ENCODE assay signal across 27 cellular contexts in genomic region chr10:61153766-61154165, GRCh38.
DNase-seq lines count a peak whose midpoint lies in the region; ATAC-seq and TF ChIP-seq lines count a peak whose summit lies in the region.
"Had no signal": no experiment of that assay in that cellular context is flagged by ENCODE, and none has a peak within 500 bp of the region (broad histone marks: within the 10 kb centered on the region; RNA-seq: fewer than 3 reads in every experiment).

No MANE protein-coding gene starts in this region.

- H2AFZ ChIP-seq in fibroblast of lung (ENCODE audit: low read length) (no peak overlapping the region), osteoblast (ENCODE audit: low read length) (no peak overlapping the region)
- H2AFZ ChIP-seq: neural progenitor cell had no signal

- H3K4me2 ChIP-seq in fibroblast of lung (ENCODE audit: extremely low read depth, insufficient read depth, low read length) (no peak overlapping the region), osteoblast (ENCODE audit: insufficient read depth, low read length) (peak overlapping the region; percentile 12)
- H3K4me2 ChIP-seq: BLaER1, neural progenitor cell had no signal

- H3K27ac ChIP-seq in fibroblast of lung (ENCODE audit: insufficient read depth, low read length) (no peak overlapping the region), osteoblast (ENCODE audit: low read depth, low read length) (no peak overlapping the region), gastrocnemius medialis (no peak overlapping the region)
- H3K27ac ChIP-seq: adrenal gland, BLaER1, left lung, neural progenitor cell, tibial artery had no signal

- H3K9ac ChIP-seq in fibroblast of lung (ENCODE audit: insufficient read depth, low read length), result no peak overlapping the region
- H3K9ac ChIP-seq: BLaER1, neural progenitor cell had no signal

- H3K79me2 ChIP-seq in fibroblast of lung (ENCODE audit: control insufficient read depth, insufficient read depth, low read length), result no peaks in the 10 kb centered on the region
- no peaks in the 10 kb centered on the region for H3K79me2 ChIP-seq in osteoblast (ENCODE audit: insufficient read depth, low read length)

- H3K4me1 ChIP-seq in fibroblast of lung (ENCODE audit: control insufficient read depth, extremely low read depth, insufficient read depth, low read length) (no peaks in the 10 kb centered on the region), osteoblast (ENCODE audit: insufficient read depth, low read length) (peaks cover 5% of the 10 kb centered on the region), gastrocnemius medialis (peaks cover 0 to 8% of the 10 kb centered on the region in 2 donors)
- H3K4me1 ChIP-seq: adrenal gland, BLaER1, HAP-1, left lung, neural progenitor cell had no signal

- H3K4me3 ChIP-seq in fibroblast of lung (replicated peaks in 1 of 4; ENCODE audit: control extremely low read depth in 1 of 4, insufficient read depth in 1 of 4, low read depth in 3 of 4, low read length in 4 of 4) (no peak overlapping the region), osteoblast (ENCODE audit: insufficient read depth, low read length) (no peak overlapping the region), gastrocnemius medialis (no peak overlapping the region)
- H3K4me3 ChIP-seq: adrenal gland, BLaER1, HAP-1, left lung, neural progenitor cell, tibial artery had no signal

- peak; percentile 53 for DNase-seq in KBM-7
- DNase-seq in RPMI8226, result peak; percentile 10
- peak; percentile 56 for DNase-seq in fibroblast of lung (ENCODE audit: low read depth in 2 of 2)
- DNase-seq in osteoblast (ENCODE audit: insufficient read length, low spot score, missing footprints), result no peak
- no peak for DNase-seq in pons (ENCODE audit: low spot score)
- no peak for DNase-seq in gastrocnemius medialis
- DNase-seq: activated CD4-positive, alpha-beta memory T cell treated with anti-CD3 and anti-CD28 coated beads for 36 hours; activated naive CD4-positive, alpha-beta T cell; activated T-cell treated with anti-CD3 and anti-CD28 coated beads, Interleukin-2, amount 50 U/mL, for 72 hours; adrenal gland; DMS153; glutamatergic neuron; Karpas-422; left lung; NCI-H146; NCI-H510A; Right ventricle myocardium superior; stimulated activated CD4-positive, alpha-beta T cell treated with anti-CD3 and anti-CD28 coated beads, Interleukin-4, amount 100 ng/mL, for 1 hour; T-helper 17 cell; tibial artery had no signal

- H3K27me3 ChIP-seq in fibroblast of lung (ENCODE audit: control insufficient read depth, insufficient read depth, low read length), result no peaks in the 10 kb centered on the region
- no peaks in the 10 kb centered on the region for H3K27me3 ChIP-seq in osteoblast (ENCODE audit: insufficient read depth, low read length)
- no peaks in the 10 kb centered on the region for H3K27me3 ChIP-seq in gastrocnemius medialis
- H3K27me3 ChIP-seq: adrenal gland, BLaER1, left lung, neural progenitor cell, tibial artery had no signal

- ATAC-seq in GM19351 (IDR thresholded peaks at IDR 0.05; ENCODE audit: unreplicated experiment), result no peak
- no peak for ATAC-seq in gastrocnemius medialis
- ATAC-seq: activated CD4-positive, CD25-positive, alpha-beta regulatory T cell treated with anti-CD3 and anti-CD28 coated beads, Interleukin-2, amount 50 U/mL, for 24 hours; activated T-cell treated with anti-CD3 and anti-CD28 coated beads, Interleukin-2, amount 50 U/mL, for 72 hours; left lung; sciatic nerve; SK-N-SH treated with all-trans-retinoic acid at 6 μM for 48 hours; T-helper 17 cell had no signal

- TF ChIP-seq POLR2A in gastrocnemius medialis (IDR thresholded peaks at IDR 0.05), result no peak

- H4K20me1 ChIP-seq in fibroblast of lung (ENCODE audit: control insufficient read depth, extremely low read depth, insufficient read depth, low read length) (no peaks in the 10 kb centered on the region), osteoblast (ENCODE audit: insufficient read depth, low read length) (no peaks in the 10 kb centered on the region)
- H4K20me1 ChIP-seq: BLaER1 had no signal

- in situ Hi-C loops in KBM-7 (cut with MboI; ENCODE audit: low pct_unique_long_range_greater_than_20kb, low sequenced_read_pairs), result no loop called here
- in situ Hi-C loops in gastrocnemius medialis (cut with MboI; ENCODE audit: low sequenced_read_pairs in 4 of 4), result no loop called here

- H3K36me3 ChIP-seq in fibroblast of lung (ENCODE audit: control insufficient read depth, insufficient read depth, low read length), result no peaks in the 10 kb centered on the region
- H3K36me3 ChIP-seq in osteoblast (ENCODE audit: insufficient read depth, low read length), result no peaks in the 10 kb centered on the region
- no peaks in the 10 kb centered on the region for H3K36me3 ChIP-seq in gastrocnemius medialis
- H3K36me3 ChIP-seq: adrenal gland, BLaER1, HAP-1, left lung, neural progenitor cell, tibial artery had no signal

- no peaks in the 10 kb centered on the region for H3K9me3 ChIP-seq in fibroblast of lung (ENCODE audit: control insufficient read depth, insufficient read depth, low read depth, low read length)
- no peaks in the 10 kb centered on the region for H3K9me3 ChIP-seq in osteoblast (ENCODE audit: low read depth, low read length)
- H3K9me3 ChIP-seq in gastrocnemius medialis, result no peaks in the 10 kb centered on the region
- H3K9me3 ChIP-seq: adrenal gland, BLaER1, HAP-1, left lung, tibial artery had no signal

- intact Hi-C loops in gastrocnemius medialis (cut with DNase I; ENCODE audit: low total_unique reads), result no loop called here

- TF ChIP-seq CTCF in fibroblast of lung (conservative IDR thresholded peaks at IDR 0.05 in 1 of 2, IDR thresholded peaks at IDR 0.05 in 1 of 2; ENCODE audit: low read depth in 1 of 2, low read length in 2 of 2) (no peak), osteoblast (IDR thresholded peaks at IDR 0.05; ENCODE audit: extremely low read depth, low read depth, low read length) (no peak), gastrocnemius medialis (IDR thresholded peaks at IDR 0.05 in 4 of 5, conservative IDR thresholded peaks at IDR 0.05 in 1 of 5) (no peak)

Comparison
In these comparisons a context has a peak if more than half of its experiments do, and no peak if none do; other contexts are left out.
1. DNase-seq: peak in KBM-7 (single experiment), RPMI8226 (single experiment) and fibroblast of lung (2 of 2); none in osteoblast (single experiment), pons (single experiment) and gastrocnemius medialis (0 of 2).